10 cellular contexts compared by ENCODE assay signal in genomic region chr2:241509408-241509784, GRCh38. TPM values are rescaled to one million over a fixed set of nuclear protein-coding genes. Genes with fewer than 3 reads are reported as not detected.
DNase-seq lines count a peak whose midpoint lies in the region; ATAC-seq, FAIRE-seq and TF ChIP-seq lines count a peak whose summit lies in the region.
"Had no signal": no experiment of that assay in that cellular context is flagged by ENCODE, and none has a peak within 500 bp of the region (broad histone marks: within the 10 kb centered on the region; RNA-seq: fewer than 3 reads in every experiment).

No MANE protein-coding gene starts in this region.

- H3K4me3 ChIP-seq in iPS DF 6.9 (ENCODE audit: low read length): peak overlapping the region; percentile 43; the same call in 1 of the 2 replicates
- H3K4me3 ChIP-seq in skeletal muscle satellite cell (ENCODE audit: low read length): peak overlapping the region; percentile 97

- peak overlapping the region; percentile 87 for H3K27ac Mint-ChIP-seq in activated CD8-positive, alpha-beta T cell treated with anti-CD3 and anti-CD28 coated beads, Interleukin-2, amount 10 ng/mL, durations not matched to agents 7 days and 5 days

- ATAC-seq in activated CD8-positive, alpha-beta T cell treated with anti-CD3 and anti-CD28 coated beads, Interleukin-2, amount 10 ng/mL, durations not matched to agents 7 days and 5 days: no peak
- no peak for ATAC-seq in HG03139 (IDR thresholded peaks at IDR 0.05; ENCODE audit: unreplicated experiment)
- no peak for ATAC-seq in GM21360 (IDR thresholded peaks at IDR 0.05; ENCODE audit: unreplicated experiment)
- no peak for ATAC-seq in GM21576 (IDR thresholded peaks at IDR 0.05; ENCODE audit: unreplicated experiment)

- H3K4me3 Mint-ChIP-seq in activated CD8-positive, alpha-beta T cell treated with anti-CD3 and anti-CD28 coated beads, Interleukin-2, amount 10 ng/mL, durations not matched to agents 7 days and 5 days: peak overlapping the region; percentile 76

- H3K36me3 ChIP-seq in iPS DF 6.9 (ENCODE audit: control insufficient read depth, insufficient read depth, low read length) (no peaks in the 10 kb centered on the region), skeletal muscle satellite cell (ENCODE audit: insufficient read depth, low read length) (peaks cover 2% of the 10 kb centered on the region)

- no peak overlapping the region for H3K27ac ChIP-seq in iPS DF 6.9 (ENCODE audit: low read length)

- POLR2A ChIA-PET in activated CD8-positive, alpha-beta T cell treated with anti-CD3 and anti-CD28 coated beads, Interleukin-2, amount 10 ng/mL, durations not matched to agents 7 days and 5 days (lab: Charles Lee): interaction anchor here (0.6 kb wide), 1 partner anchor 23 kb away, joined by 3 read pairs; no protein-coding TSS in a partner anchor

- H3K9me3 ChIP-seq in iPS DF 6.9 (ENCODE audit: control insufficient read depth, insufficient read depth, low read length) (no peaks in the 10 kb centered on the region), skeletal muscle satellite cell (replicated peaks; ENCODE audit: low read length) (no peaks in the 10 kb centered on the region)

- H3K27me3 ChIP-seq in iPS DF 6.9 (ENCODE audit: control insufficient read depth, insufficient read depth, low read length): no peaks in the 10 kb centered on the region
- no peaks in the 10 kb centered on the region for H3K27me3 ChIP-seq in skeletal muscle satellite cell (ENCODE audit: control insufficient read depth, insufficient read depth, low read length)

- peaks cover 21% of the 10 kb centered on the region for H3K4me1 Mint-ChIP-seq in activated CD8-positive, alpha-beta T cell treated with anti-CD3 and anti-CD28 coated beads, Interleukin-2, amount 10 ng/mL, durations not matched to agents 7 days and 5 days (ENCODE audit: low read depth)

- H3K4me1 ChIP-seq in iPS DF 6.9 (ENCODE audit: control insufficient read depth, insufficient read depth, low read length): peaks cover 6% of the 10 kb centered on the region
- H3K4me1 ChIP-seq in skeletal muscle satellite cell (ENCODE audit: control insufficient read depth, insufficient read depth, low read length): peaks cover 31% of the 10 kb centered on the region

- CTCF ChIA-PET in activated CD8-positive, alpha-beta T cell treated with anti-CD3 and anti-CD28 coated beads, Interleukin-2, amount 10 ng/mL, durations not matched to agents 7 days and 5 days (lab: Charles Lee): no interaction called here

- H3K36me3 Mint-ChIP-seq in activated CD8-positive, alpha-beta T cell treated with anti-CD3 and anti-CD28 coated beads, Interleukin-2, amount 10 ng/mL, durations not matched to agents 7 days and 5 days (ENCODE audit: low read depth): peaks cover 2% of the 10 kb centered on the region

- H3K4me2 ChIP-seq in skeletal muscle satellite cell (ENCODE audit: low read length): peak overlapping the region; percentile 98

- no peak for TF ChIP-seq POLR2A in GM12892 (IDR thresholded peaks at IDR 0.05; ENCODE audit: low read depth, low read length)

- H3K9ac ChIP-seq in skeletal muscle satellite cell (ENCODE audit: low read depth, low read length): peak overlapping the region; percentile 80

- WGBS in iPS DF 6.9 (ENCODE audit: insufficient coverage, insufficient read length): no CpG with 5 or more reads among the region's 9 CpGs

- no peaks in the 10 kb centered on the region for H3K9me3 Mint-ChIP-seq in activated CD8-positive, alpha-beta T cell treated with anti-CD3 and anti-CD28 coated beads, Interleukin-2, amount 10 ng/mL, durations not matched to agents 7 days and 5 days (ENCODE audit: insufficient read depth)

- DNase-seq in GM12892 (ENCODE audit: insufficient read length) (no peak), iPS DF 6.9 (ENCODE audit: low read depth, low spot score) (no peak), NCI-H1105 (lab: John Stamatoyannopoulos, UW) (no peak)
- no peak for DNase-seq in activated CD8-positive, alpha-beta T cell treated with anti-CD3 and anti-CD28 coated beads, Interleukin-2, amount 10 ng/mL, durations not matched to agents 7 days and 5 days
- DNase-seq: NCI-H524 had no signal

- FAIRE-seq in GM12892 (lab: Jason Lieb, UNC): peak; percentile 62
- FAIRE-seq: endometrium had no signal

- H3K27me3 Mint-ChIP-seq in activated CD8-positive, alpha-beta T cell treated with anti-CD3 and anti-CD28 coated beads, Interleukin-2, amount 10 ng/mL, durations not matched to agents 7 days and 5 days (ENCODE audit: low read depth): no peaks in the 10 kb centered on the region

RNA-seq across cellular contexts. Expression of gene STK25, which starts 1.0 kb away (rescaled TPM):
- 83.1 TPM for polyA plus RNA-seq in GM12892 (2012; ENCODE audit: missing spikeins)
- total RNA-seq in activated CD8-positive, alpha-beta T cell treated with anti-CD3 and anti-CD28 coated beads, Interleukin-2, amount 10 ng/mL, durations not matched to agents 7 days and 5 days: 100 to 1,000 TPM; 114 to 132 TPM
- total RNA-seq in skeletal muscle satellite cell (2012; rRNA removed): 211 and 235 TPM in 2 replicates

RNA-seq across cellular contexts. Expression of gene BOK, which starts 49.1 kb away (rescaled TPM):
- 0.08 TPM for polyA plus RNA-seq in GM12892 (2012; ENCODE audit: missing spikeins)
- total RNA-seq in activated CD8-positive, alpha-beta T cell treated with anti-CD3 and anti-CD28 coated beads, Interleukin-2, amount 10 ng/mL, durations not matched to agents 7 days and 5 days: not detected
- total RNA-seq in skeletal muscle satellite cell (2012; rRNA removed): 12.7 and 15.9 TPM in 2 replicates
